In the genomic region with DNA sequence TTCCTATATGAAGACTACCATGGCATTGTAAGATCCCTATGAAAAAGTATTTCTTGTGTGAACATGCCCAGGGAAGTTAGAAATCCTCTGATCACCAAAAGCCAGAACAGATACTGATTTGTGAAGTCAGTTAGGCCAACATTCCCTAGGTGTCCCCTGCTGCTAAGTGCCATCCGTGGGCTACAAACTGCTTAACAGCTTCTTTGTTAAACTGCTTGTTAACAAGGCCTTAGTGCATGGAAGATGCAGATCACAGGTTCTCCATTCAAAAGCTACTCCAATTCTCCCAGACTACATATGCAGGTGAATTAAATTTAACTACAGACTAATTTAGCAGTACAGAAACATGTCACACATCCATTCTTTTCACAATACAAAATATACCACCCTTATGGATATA, we compare ENCODE assay signal across 1 cellular context.
TF ChIP-seq lines count a peak whose summit lies in the region.

No MANE protein-coding gene starts in this region.

TF ChIP-seq in IMR-90, 13 proteins besides CTCF, POLR2A, EP300 and RAD21 (continued from another document):
- TF ChIP-seq MAZ (IDR thresholded peaks at IDR 0.05; ENCODE audit: borderline replicate concordance, low read depth, low read length) (no peak), RFX5 (IDR thresholded peaks at IDR 0.05; ENCODE audit: low read depth, low read length) (no peak), BHLHE40 (IDR thresholded peaks at IDR 0.05; ENCODE audit: low read depth, low read length) (no peak), RCOR1 (IDR thresholded peaks at IDR 0.05; ENCODE audit: insufficient replicate concordance, low read length) (no peak), CEBPB (IDR thresholded peaks at IDR 0.05; ENCODE audit: low read depth, low read length) (no peak)
TF ChIP-seq in IMR-90: peak in this region for 0.
